In the genomic region with DNA sequence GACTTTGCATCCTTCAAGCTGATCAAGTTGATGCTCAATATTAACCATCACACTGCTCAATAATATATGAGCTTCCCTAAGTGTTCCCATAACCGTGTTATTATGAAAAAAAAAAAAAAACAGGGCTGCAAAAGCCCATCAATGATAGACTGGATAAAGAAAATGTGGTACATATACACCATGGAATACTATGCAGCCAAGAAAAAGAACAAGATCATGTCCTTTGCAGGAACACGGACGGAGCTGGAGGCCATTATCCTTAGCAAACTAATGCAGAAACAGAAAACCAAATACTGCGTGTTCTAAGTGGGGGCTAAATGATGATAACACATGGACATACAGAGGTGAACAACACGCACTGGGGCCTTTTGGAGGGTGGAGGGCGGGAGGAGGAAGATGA, we compare ENCODE assay signal across 11 cellular contexts.
"Had no signal": no experiment of that assay in that cellular context is flagged by ENCODE, and none has a peak within 500 bp of the region (broad histone marks: within the 10 kb centered on the region; RNA-seq: fewer than 3 reads in every experiment).

No MANE protein-coding gene starts in this region.

- H3K4me1 ChIP-seq: HAP-1 had no signal

- H3K4me2 ChIP-seq: GM23338 had no signal

- FAIRE-seq: H1, H54 had no signal

- H3K4me3 ChIP-seq: GM23248, GM23338, HAP-1 had no signal

- H3K36me3 ChIP-seq: HAP-1 had no signal

- H3K9me3 ChIP-seq: HAP-1 had no signal

- H2AFZ ChIP-seq: GM23248, GM23338 had no signal

- DNase-seq: GM23248, GOT3, H7, H9, HCEC 1CT, HFFc6 had no signal

- ATAC-seq: GM23338, HCT116 had no signal

- H3K9ac ChIP-seq: GM23248 had no signal

- H3K27ac ChIP-seq: GM23248 had no signal
